ENCODE assay signal across 8 cellular contexts in the genomic region with DNA sequence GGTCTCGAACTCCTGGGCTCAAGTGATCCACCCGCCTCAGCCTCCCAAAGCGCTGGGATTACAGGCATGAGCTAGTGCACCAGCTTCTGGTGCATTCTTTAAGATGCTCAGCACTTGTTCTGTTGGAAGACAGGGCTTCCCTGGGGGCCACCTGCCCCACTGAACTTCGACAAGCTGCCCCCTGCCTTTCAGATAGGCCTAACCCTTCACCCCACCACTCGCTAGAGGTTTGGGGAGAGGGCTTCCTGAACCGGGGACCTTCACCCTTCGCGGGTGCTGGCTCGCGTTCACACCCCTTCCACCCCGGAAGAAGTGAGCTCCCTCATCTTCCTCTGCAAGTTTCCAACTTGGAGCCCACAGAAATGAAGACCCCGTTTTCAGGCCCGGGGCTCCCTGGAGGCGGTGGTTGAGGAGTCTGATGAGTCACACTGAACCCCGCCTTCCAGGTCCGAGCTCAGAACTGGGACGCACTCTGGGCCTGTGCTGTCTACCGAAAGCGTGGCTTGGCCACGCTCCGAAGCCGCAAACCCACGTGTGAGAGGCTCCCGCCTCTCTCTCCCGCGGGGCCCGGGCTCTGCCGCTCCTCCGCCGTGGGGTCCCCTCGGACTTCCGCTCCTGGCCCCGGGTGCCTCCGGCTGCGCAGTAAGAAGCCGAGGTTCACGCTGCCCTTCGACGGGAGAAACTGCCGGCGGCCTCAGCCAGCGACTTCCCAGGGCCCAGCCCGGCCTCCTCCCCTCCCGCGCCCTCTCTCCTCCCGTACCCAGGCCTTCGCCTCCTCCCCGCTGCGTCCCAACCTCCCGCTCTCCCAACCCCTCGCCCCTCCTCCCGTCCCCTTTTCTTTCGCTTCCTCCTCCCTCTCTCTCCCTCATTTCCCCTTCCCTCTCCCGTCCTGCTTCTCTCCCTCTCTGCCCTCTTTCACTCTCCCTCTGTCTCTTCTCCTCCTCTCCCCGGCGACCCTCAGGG.
DNase-seq lines count a peak whose midpoint lies in the region; ATAC-seq and TF ChIP-seq lines count a peak whose summit lies in the region.

No MANE protein-coding gene starts in this region.

- TF ChIP-seq CTCF in HFF-Myc (IDR thresholded peaks at IDR 0.05; ENCODE audit: low read depth, low read length, missing control alignments), result no peak

- H3K27ac Mint-ChIP-seq in effector memory CD8-positive, alpha-beta T cell, result peak overlapping the region; percentile 90 to 92
- H3K27ac Mint-ChIP-seq in memory B cell, result peak overlapping the region; percentile 94
- H3K27ac Mint-ChIP-seq in stimulated activated naive B cell treated with anti-CD40 and anti-IgM and Interleukin-4, amounts not matched to agents 10 μg/mL and 1 μg/mL and 100 μg/mL, for 72 hours, result peak overlapping the region; percentile 67

- H3K36me3 Mint-ChIP-seq in effector memory CD8-positive, alpha-beta T cell (ENCODE audit: insufficient read depth), result peaks cover 4% of the 10 kb centered on the region
- no peaks in the 10 kb centered on the region for H3K36me3 Mint-ChIP-seq in memory B cell
- no peaks in the 10 kb centered on the region for H3K36me3 Mint-ChIP-seq in stimulated activated naive B cell treated with anti-CD40 and anti-IgM and Interleukin-4, amounts not matched to agents 10 μg/mL and 1 μg/mL and 100 μg/mL, for 72 hours

- peak overlapping the region; percentile 81 to 88 for H3K4me3 Mint-ChIP-seq in effector memory CD8-positive, alpha-beta T cell
- H3K4me3 Mint-ChIP-seq in memory B cell, result peak overlapping the region; percentile 88
- peak overlapping the region; percentile 75 to 85 for H3K4me3 Mint-ChIP-seq in stimulated activated naive B cell treated with anti-CD40 and anti-IgM and Interleukin-4, amounts not matched to agents 10 μg/mL and 1 μg/mL and 100 μg/mL, for 72 hours

- DNase-seq in HFF-Myc (ENCODE audit: extremely low read depth, low read depth), result no peak
- DNase-seq in activated CD8-positive, alpha-beta memory T cell treated with anti-CD3 and anti-CD28 coated beads for 24 hours, result peak; percentile 75
- peak; percentile 18 to 32 (median 29) for DNase-seq in effector memory CD8-positive, alpha-beta T cell
- peak; percentile 17 to 34 for DNase-seq in memory B cell (ENCODE audit: low spot score in 2 of 2)
- DNase-seq in stimulated activated naive B cell treated with anti-CD40 and anti-IgM and Interleukin-4, amounts not matched to agents 10 μg/mL and 1 μg/mL and 100 μg/mL, for 72 hours, result peak; percentile 15
- no peak for DNase-seq in NCI-H510A (lab: John Stamatoyannopoulos, UW)
- DNase-seq in NCI-H446 treated with DMSO at 0.1 percent for 48 hours (lab: John Stamatoyannopoulos, UW), result no peak
- no peak for DNase-seq in NCI-H2081 treated with DMSO at 0.1 percent for 48 hours (lab: John Stamatoyannopoulos, UW)

- H3K4me3 ChIP-seq in HFF-Myc (replicated peaks; ENCODE audit: low read depth, low read length), result peak overlapping the region; percentile 27

- peaks cover 5 to 11% of the 10 kb centered on the region in 2 donors for H3K4me1 Mint-ChIP-seq in effector memory CD8-positive, alpha-beta T cell (ENCODE audit: low read depth in 2 of 2)
- H3K4me1 Mint-ChIP-seq in memory B cell, result peaks cover 3% of the 10 kb centered on the region
- H3K4me1 Mint-ChIP-seq in stimulated activated naive B cell treated with anti-CD40 and anti-IgM and Interleukin-4, amounts not matched to agents 10 μg/mL and 1 μg/mL and 100 μg/mL, for 72 hours, result peaks cover 7 to 15% of the 10 kb centered on the region in 2 donors

- H3K9me3 Mint-ChIP-seq in effector memory CD8-positive, alpha-beta T cell, result no peaks in the 10 kb centered on the region
- H3K9me3 Mint-ChIP-seq in memory B cell, result no peaks in the 10 kb centered on the region
- H3K9me3 Mint-ChIP-seq in stimulated activated naive B cell treated with anti-CD40 and anti-IgM and Interleukin-4, amounts not matched to agents 10 μg/mL and 1 μg/mL and 100 μg/mL, for 72 hours, result no peaks in the 10 kb centered on the region

- ATAC-seq in effector memory CD8-positive, alpha-beta T cell (replicated peaks), result peak; percentile 94
- peak; percentile 81 for ATAC-seq in memory B cell (ENCODE audit: low read depth)
- ATAC-seq in stimulated activated naive B cell treated with anti-CD40 and anti-IgM and Interleukin-4, amounts not matched to agents 10 μg/mL and 1 μg/mL and 100 μg/mL, for 72 hours (replicated peaks), result peak; percentile 81 to 82

- H3K27me3 Mint-ChIP-seq in effector memory CD8-positive, alpha-beta T cell, result peaks cover 0 to 4% of the 10 kb centered on the region in 2 donors
- H3K27me3 Mint-ChIP-seq in memory B cell, result no peaks in the 10 kb centered on the region
- no peaks in the 10 kb centered on the region for H3K27me3 Mint-ChIP-seq in stimulated activated naive B cell treated with anti-CD40 and anti-IgM and Interleukin-4, amounts not matched to agents 10 μg/mL and 1 μg/mL and 100 μg/mL, for 72 hours

Comparison
In these comparisons a context has a peak if more than half of its experiments do, and no peak if none do; other contexts are left out.
1. DNase-seq: peak in activated CD8-positive, alpha-beta memory T cell treated with anti-CD3 and anti-CD28 coated beads for 24 hours (single experiment), effector memory CD8-positive, alpha-beta T cell (3 of 3), memory B cell (2 of 2) and stimulated activated naive B cell treated with anti-CD40 and anti-IgM and Interleukin-4, amounts not matched to agents 10 μg/mL and 1 μg/mL and 100 μg/mL, for 72 hours (single experiment); none in HFF-Myc (single experiment), NCI-H510A (single experiment), NCI-H446 treated with DMSO at 0.1 percent for 48 hours (single experiment) and NCI-H2081 treated with DMSO at 0.1 percent for 48 hours (single experiment).
2. Peak in every context shown above with its lines, with median percentiles within 50 percentile points of each other: ATAC-seq, H3K27ac Mint-ChIP-seq and H3K4me3 Mint-ChIP-seq.